Comparison of ENCODE assay signal across 17 cellular contexts in genomic region chr10:27474741-27475140, GRCh38. TPM values are rescaled to one million over a fixed set of nuclear protein-coding genes. Genes with fewer than 3 reads are reported as not detected.
DNase-seq lines count a peak whose midpoint lies in the region; ATAC-seq and TF ChIP-seq lines count a peak whose summit lies in the region.
"Had no signal": no experiment of that assay in that cellular context is flagged by ENCODE, and none has a peak within 500 bp of the region (broad histone marks: within the 10 kb centered on the region; RNA-seq: fewer than 3 reads in every experiment).

No MANE protein-coding gene starts in this region.

- H3K18ac ChIP-seq in mesendoderm (ENCODE audit: low read length): no peak overlapping the region

- no peak for ATAC-seq in GM18868 (IDR thresholded peaks at IDR 0.05; ENCODE audit: unreplicated experiment)
- ATAC-seq: CD8-positive, alpha-beta T cell; SK-N-SH treated with all-trans-retinoic acid at 6 μM for 48 hours had no signal

- no peak overlapping the region for H3K23ac ChIP-seq in mesendoderm (ENCODE audit: low read length)

- no peak overlapping the region for H3K4ac ChIP-seq in mesendoderm (ENCODE audit: low read depth, low read length)

- peak overlapping the region; percentile 75 to 77 for H3K27ac ChIP-seq in esophagus (ENCODE audit: low read depth in 2 of 2, low read length in 1 of 2)
- H3K27ac ChIP-seq in mesendoderm (ENCODE audit: low read depth, low read length): no peak overlapping the region
- H3K27ac ChIP-seq: BLaER1 had no signal

- no peak overlapping the region for H3K4me2 ChIP-seq in mesendoderm (ENCODE audit: low read length)
- H3K4me2 ChIP-seq: BLaER1 had no signal

- no peaks in the 10 kb centered on the region for H3K4me1 Mint-ChIP-seq in glutamatergic neuron (ENCODE audit: low read depth, unreplicated experiment)

- no peak overlapping the region for H3K4me3 ChIP-seq in esophagus (ENCODE audit: low read depth in 1 of 2, low read length in 2 of 2)
- H3K4me3 ChIP-seq in mesendoderm (ENCODE audit: low read length): no peak overlapping the region
- H3K4me3 ChIP-seq: BLaER1 had no signal

- H3K79me2 ChIP-seq in mesendoderm (ENCODE audit: control insufficient read depth, insufficient read depth, low read length): no peaks in the 10 kb centered on the region

- no peaks in the 10 kb centered on the region for H3K27me3 Mint-ChIP-seq in glutamatergic neuron (ENCODE audit: unreplicated experiment)

- no peak overlapping the region for H3K56ac ChIP-seq in mesendoderm (ENCODE audit: low read length)

- H2BK120ac ChIP-seq in mesendoderm (ENCODE audit: low read depth, low read length): no peak overlapping the region

- no peak overlapping the region for H3K9ac ChIP-seq in mesendoderm (ENCODE audit: low read length)
- H3K9ac ChIP-seq: BLaER1 had no signal

- no peaks in the 10 kb centered on the region for H3K4me1 ChIP-seq in esophagus (ENCODE audit: control insufficient read depth in 2 of 2, insufficient read depth in 2 of 2, low read length in 1 of 2)
- H3K4me1 ChIP-seq in mesendoderm (ENCODE audit: control insufficient read depth, low read depth, low read length): peaks cover 7% of the 10 kb centered on the region
- H3K4me1 ChIP-seq: BLaER1 had no signal

- TF ChIP-seq CTCF in glutamatergic neuron (IDR thresholded peaks at IDR 0.05; ENCODE audit: partially characterized antibody, unreplicated experiment): no peak

- peak overlapping the region; percentile 27 for H3K4me3 Mint-ChIP-seq in glutamatergic neuron (ENCODE audit: unreplicated experiment)
- H3K4me3 Mint-ChIP-seq: CD8-positive, alpha-beta T cell; H9 had no signal

- H3K36me3 ChIP-seq in esophagus (ENCODE audit: control insufficient read depth in 2 of 2, insufficient read depth in 2 of 2, low read length in 1 of 2): no peaks in the 10 kb centered on the region
- H3K36me3 ChIP-seq in mesendoderm (ENCODE audit: control insufficient read depth, insufficient read depth, low read length): no peaks in the 10 kb centered on the region
- H3K36me3 ChIP-seq: BLaER1 had no signal

- H2BK15ac ChIP-seq in mesendoderm (replicated peaks; ENCODE audit: low read depth): no peak overlapping the region

- 38 to 59% methylated on average over 4 of the region's 4 CpGs for WGBS in esophagus, 2 donors
- no CpG with 5 or more reads among the region's 4 CpGs for WGBS in mesendoderm (ENCODE audit: extremely low coverage, insufficient coverage, low lambda C conversion rate)

- H3K79me1 ChIP-seq in mesendoderm (ENCODE audit: low read length): no peaks in the 10 kb centered on the region

- H2AK5ac ChIP-seq in mesendoderm (ENCODE audit: low read length): no peak overlapping the region

- peak overlapping the region; percentile 10 for H3K27ac Mint-ChIP-seq in glutamatergic neuron (ENCODE audit: unreplicated experiment)
- H3K27ac Mint-ChIP-seq: CD8-positive, alpha-beta T cell; H9 had no signal

- DNase-seq in AG08395 (ENCODE audit: low spot score) (peak; percentile 20), HPDE6-E6E7 (ENCODE audit: extremely low spot score) (peak; percentile 4), glutamatergic neuron (no peak), GOT3 (lab: John Stamatoyannopoulos, UW) (no peak), mesendoderm (no peak)
- DNase-seq in activated CD4-positive, alpha-beta T cell treated with anti-CD3 and anti-CD28 coated beads, Interleukin-2, amount 50 U/mL, for 4 hours: no peak
- DNase-seq: Calu3; CD8-positive, alpha-beta T cell; H9; NCI-H1105; NCI-H510A; NCI-H748 treated with DMSO at 0.1 percent for 48 hours; SHP77 treated with DMSO at 0.1 percent for 48 hours had no signal

- H3K36me3 Mint-ChIP-seq in glutamatergic neuron (ENCODE audit: unreplicated experiment): no peaks in the 10 kb centered on the region
- H3K36me3 Mint-ChIP-seq: CD8-positive, alpha-beta T cell had no signal

- H3K27me3 ChIP-seq in esophagus (ENCODE audit: control insufficient read depth in 1 of 2, insufficient read depth in 2 of 2, low read length in 2 of 2): no peaks in the 10 kb centered on the region
- no peaks in the 10 kb centered on the region for H3K27me3 ChIP-seq in mesendoderm (ENCODE audit: insufficient read depth, low read length, poor library complexity)
- H3K27me3 ChIP-seq: BLaER1 had no signal

- H3K9me3 ChIP-seq in esophagus (ENCODE audit: control insufficient read depth in 2 of 2, insufficient read depth in 1 of 2, low read depth in 1 of 2, low read length in 1 of 2): no peaks in the 10 kb centered on the region

- H3K9me3 Mint-ChIP-seq in glutamatergic neuron (ENCODE audit: unreplicated experiment): no peaks in the 10 kb centered on the region
- H3K9me3 Mint-ChIP-seq: CD8-positive, alpha-beta T cell had no signal

- H2BK5ac ChIP-seq in mesendoderm (ENCODE audit: low read length): no peak overlapping the region

- H4K8ac ChIP-seq in mesendoderm (ENCODE audit: low read depth, low read length): no peak overlapping the region

- H4K5ac ChIP-seq in mesendoderm (ENCODE audit: low read length): no peak overlapping the region

RNA-seq across cellular contexts. Expression of gene RAB18, which starts 29.4 kb away (rescaled TPM):
- 10 to 100 TPM; 27.4 to 47.6 TPM for polyA plus RNA-seq in esophagus
- 166 TPM for total RNA-seq in glutamatergic neuron (ENCODE audit: unreplicated experiment)
- polyA plus RNA-seq in mesendoderm (2013, experiment 1 of 2): 84.1 TPM
- polyA plus RNA-seq in mesendoderm (2013, experiment 2 of 2): 82.3 TPM

Comparison
In these comparisons a context has a peak if more than half of its experiments do, and no peak if none do; other contexts are left out.
1. DNase-seq: peak in AG08395 (single experiment) and HPDE6-E6E7 (single experiment); none in glutamatergic neuron (single experiment), activated CD4-positive, alpha-beta T cell treated with anti-CD3 and anti-CD28 coated beads, Interleukin-2, amount 50 U/mL, for 4 hours (0 of 2), GOT3 (single experiment) and mesendoderm (single experiment).